In genomic region chr11:118791015-118791960, GRCh38 we compare ENCODE assay signal across 8 cellular contexts. TPM values are rescaled to one million over a fixed set of nuclear protein-coding genes. Genes with fewer than 3 reads are reported as not detected.
DNase-seq lines count a peak whose midpoint lies in the region; ATAC-seq and TF ChIP-seq lines count a peak whose summit lies in the region.

Gene DDX6 (minus strand): TSS chr11:118791164. CDS start chr11:118786251, 4,913 bp downstream.

- intact Hi-C loops in activated CD4-positive, alpha-beta T cell treated with anti-CD3 and anti-CD28 coated beads, Interleukin-2, amount 10 ng/mL, durations not matched to agents 24 days and 14 days (cut with micrococcal nuclease) = loop anchor here (5.0 kb wide), 3 partner anchors 51 to 354 kb away; partner anchors contain the start of genes KMT2A, RPS25 and TRAPPC4
- intact Hi-C loops in colonic mucosa (cut with DNase I) (loop anchor here (10.0 kb wide), 1 partner anchor 104 kb away; no protein-coding TSS in a partner anchor), left colon (cut with DNase I, micrococcal nuclease) (no loop called here)

- peaks cover 12% of the 10 kb centered on the region for H3K4me1 ChIP-seq in colonic mucosa

- ATAC-seq in GM18858 (IDR thresholded peaks at IDR 0.05; ENCODE audit: unreplicated experiment) = peak; percentile 28
- ATAC-seq in HG03280 (IDR thresholded peaks at IDR 0.05; ENCODE audit: unreplicated experiment) = peak; percentile 46
- ATAC-seq in left colon = peak; percentile 76

- H3K4me3 ChIP-seq in colonic mucosa = peak within 1 kb of the TSS; percentile 85

- peaks cover 28% of the 10 kb centered on the region for H3K4me1 Mint-ChIP-seq in activated CD4-positive, alpha-beta T cell treated with anti-CD3 and anti-CD28 coated beads, Interleukin-2, amount 10 ng/mL, durations not matched to agents 24 days and 14 days

- H3K9ac ChIP-seq in colonic mucosa (ENCODE audit: low read depth in 2 of 2, low read length in 2 of 2) = peak within 1 kb of the TSS; percentile 98

- no peaks in the 10 kb centered on the region for H3K36me3 ChIP-seq in colonic mucosa

- peak within 1 kb of the TSS; percentile 93 for H3K27ac ChIP-seq in colonic mucosa

- TF ChIP-seq CTCF in colonic mucosa (IDR thresholded peaks at IDR 0.05) = no peak

- no peaks in the 10 kb centered on the region for H3K27me3 Mint-ChIP-seq in activated CD4-positive, alpha-beta T cell treated with anti-CD3 and anti-CD28 coated beads, Interleukin-2, amount 10 ng/mL, durations not matched to agents 24 days and 14 days

- H3K36me3 Mint-ChIP-seq in activated CD4-positive, alpha-beta T cell treated with anti-CD3 and anti-CD28 coated beads, Interleukin-2, amount 10 ng/mL, durations not matched to agents 24 days and 14 days (ENCODE audit: low read depth) = peaks cover 25% of the 10 kb centered on the region

- H3K9me3 Mint-ChIP-seq in activated CD4-positive, alpha-beta T cell treated with anti-CD3 and anti-CD28 coated beads, Interleukin-2, amount 10 ng/mL, durations not matched to agents 24 days and 14 days = no peaks in the 10 kb centered on the region

- peak within 1 kb of the TSS; percentile 96 for H3K27ac Mint-ChIP-seq in activated CD4-positive, alpha-beta T cell treated with anti-CD3 and anti-CD28 coated beads, Interleukin-2, amount 10 ng/mL, durations not matched to agents 24 days and 14 days

- DNase-seq in A172 (ENCODE audit: low spot score) (peak; percentile 42), NCI-H510A treated with DMSO at 0.1 percent for 48 hours (lab: John Stamatoyannopoulos, UW) (peak; percentile 85), colonic mucosa (peak; percentile 88), left colon (peak; percentile 89 to 95)
- peak; percentile 97 for DNase-seq in activated CD4-positive, alpha-beta T cell treated with anti-CD3 and anti-CD28 coated beads, Interleukin-2, amount 10 ng/mL, durations not matched to agents 24 days and 14 days
- peak; percentile 81 to 86 (median 84) for DNase-seq in stimulated activated CD4-positive, alpha-beta T cell treated with anti-CD3 and anti-CD28 coated beads, Interleukin-1b, Interleukin-23, amount 100 ng/mL, for 24 hours (ENCODE audit: low read depth in 4 of 4, low spot score in 1 of 4)

- peak within 1 kb of the TSS; percentile 96 for H3K4me3 Mint-ChIP-seq in activated CD4-positive, alpha-beta T cell treated with anti-CD3 and anti-CD28 coated beads, Interleukin-2, amount 10 ng/mL, durations not matched to agents 24 days and 14 days

- H3K27me3 ChIP-seq in colonic mucosa = no peaks in the 10 kb centered on the region

- H3K9me3 ChIP-seq in colonic mucosa = no peaks in the 10 kb centered on the region

RNA-seq across cellular contexts. Expression of gene DDX6, which starts in this region (rescaled TPM):
- 40.1 and 46.7 TPM in 2 replicates for total RNA-seq in A172 (2014; rRNA removed; shearing (Covaris generic))
- 117 TPM in 2 replicates for total RNA-seq in activated CD4-positive, alpha-beta T cell treated with anti-CD3 and anti-CD28 coated beads, Interleukin-2, amount 10 ng/mL, durations not matched to agents 24 days and 14 days
- 100 to 1,000 TPM in 1 of 2 donors, 10 to 100 TPM in 1; 79.0 to 108 TPM for total RNA-seq in colonic mucosa
- 100 to 1,000 TPM in 1 of 2 donors, 10 to 100 TPM in 1; 96.3 to 100 TPM for total RNA-seq in left colon

Comparison
In these comparisons a context has a peak if more than half of its experiments do, and no peak if none do; other contexts are left out.
1. Peak in every context shown above with its lines: DNase-seq, ATAC-seq, H3K4me3 ChIP-seq and H3K27ac ChIP-seq.
2. DNase-seq: peak in every context shown above with its lines; median percentile 97 in activated CD4-positive, alpha-beta T cell treated with anti-CD3 and anti-CD28 coated beads, Interleukin-2, amount 10 ng/mL, durations not matched to agents 24 days and 14 days; 92 in left colon; 88 in colonic mucosa; 85 in NCI-H510A treated with DMSO at 0.1 percent for 48 hours; 84 in stimulated activated CD4-positive, alpha-beta T cell treated with anti-CD3 and anti-CD28 coated beads, Interleukin-1b, Interleukin-23, amount 100 ng/mL, for 24 hours; 42 in A172.
3. intact Hi-C loops: an anchor here in activated CD4-positive, alpha-beta T cell treated with anti-CD3 and anti-CD28 coated beads, Interleukin-2, amount 10 ng/mL, durations not matched to agents 24 days and 14 days (5.0 kb wide) and colonic mucosa (10.0 kb wide); none called in left colon.